14 cellular contexts compared by ENCODE assay signal in the genomic region with DNA sequence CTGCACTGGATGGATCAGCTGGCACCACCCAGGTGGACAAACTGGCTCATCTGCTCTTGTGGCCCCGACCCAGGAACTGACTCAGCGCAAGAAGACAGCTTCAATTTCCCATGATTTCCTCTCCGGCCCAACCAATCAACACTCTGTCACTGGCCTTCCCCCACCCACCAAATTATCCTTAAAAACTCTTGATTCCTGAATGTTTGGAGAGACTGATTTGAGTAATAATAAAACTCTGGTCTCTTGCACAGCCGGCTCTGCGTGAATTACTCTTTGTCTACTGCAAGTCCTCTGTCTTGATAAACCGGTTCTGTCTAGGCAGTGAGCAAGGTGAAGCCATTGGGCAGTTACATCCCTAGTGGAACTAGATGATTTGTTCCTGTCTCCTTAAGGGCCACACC. TPM values are rescaled to one million over a fixed set of nuclear protein-coding genes. Genes with fewer than 3 reads are reported as not detected.
DNase-seq lines count a peak whose midpoint lies in the region; ATAC-seq and TF ChIP-seq lines count a peak whose summit lies in the region.
"Had no signal": no experiment of that assay in that cellular context is flagged by ENCODE, and none has a peak within 500 bp of the region (broad histone marks: within the 10 kb centered on the region; RNA-seq: fewer than 3 reads in every experiment).

No MANE protein-coding gene starts in this region.

- POLR2A ChIA-PET in activated CD8-positive, alpha-beta T cell treated with anti-CD3 and anti-CD28 coated beads, Interleukin-2, amount 10 ng/mL, durations not matched to agents 7 days and 5 days (lab: Charles Lee) = no interaction called here
- POLR2A ChIA-PET in activated CD8-positive, alpha-beta T cell treated with anti-CD3 and anti-CD28 coated beads for 36 hours (lab: Charles Lee) = interaction anchor here (1.3 kb wide), 1 partner anchor 12 kb away, joined by 5 read pairs; no protein-coding TSS in a partner anchor

- H3K4me3 ChIP-seq in thyroid gland (replicated peaks in 1 of 3) = no peak overlapping the region
- H3K4me3 ChIP-seq: lung, SK-N-MC had no signal

- H3K27me3 ChIP-seq in foreskin keratinocyte (no peaks in the 10 kb centered on the region), thyroid gland (no peaks in the 10 kb centered on the region)

- TF ChIP-seq CTCF in activated CD8-positive, alpha-beta T cell treated with anti-CD3 and anti-CD28 coated beads for 36 hours (IDR thresholded peaks at IDR 0.05) = no peak
- TF ChIP-seq CTCF in foreskin keratinocyte (conservative IDR thresholded peaks at IDR 0.05) (no peak), thyroid gland (IDR thresholded peaks at IDR 0.05) (no peak)

- TF ChIP-seq POLR2A in thyroid gland (IDR thresholded peaks at IDR 0.05) = no peak

- H3K9me3 ChIP-seq in thyroid gland = no peaks in the 10 kb centered on the region

- ATAC-seq in activated CD8-positive, alpha-beta T cell treated with anti-CD3 and anti-CD28 coated beads, Interleukin-2, amount 10 ng/mL, durations not matched to agents 7 days and 5 days = no peak
- ATAC-seq in activated CD8-positive, alpha-beta T cell treated with anti-CD3 and anti-CD28 coated beads for 36 hours = no peak
- ATAC-seq in foreskin keratinocyte = peak; percentile 93

- peaks cover 3% of the 10 kb centered on the region for H3K4me1 Mint-ChIP-seq in activated CD8-positive, alpha-beta T cell treated with anti-CD3 and anti-CD28 coated beads, Interleukin-2, amount 10 ng/mL, durations not matched to agents 7 days and 5 days (ENCODE audit: low read depth)
- H3K4me1 Mint-ChIP-seq in activated CD8-positive, alpha-beta T cell treated with anti-CD3 and anti-CD28 coated beads for 36 hours (ENCODE audit: low read depth) = peaks cover 2% of the 10 kb centered on the region

- peak overlapping the region; percentile 31 for H3K27ac ChIP-seq in foreskin keratinocyte
- peak overlapping the region; percentile 33 to 73 (median 69) for H3K27ac ChIP-seq in thyroid gland
- H3K27ac ChIP-seq: SK-N-MC, WERI-Rb-1 had no signal

- no peaks in the 10 kb centered on the region for H3K9me3 Mint-ChIP-seq in activated CD8-positive, alpha-beta T cell treated with anti-CD3 and anti-CD28 coated beads, Interleukin-2, amount 10 ng/mL, durations not matched to agents 7 days and 5 days (ENCODE audit: insufficient read depth)
- H3K9me3 Mint-ChIP-seq in activated CD8-positive, alpha-beta T cell treated with anti-CD3 and anti-CD28 coated beads for 36 hours = no peaks in the 10 kb centered on the region

- DNase-seq in activated CD8-positive, alpha-beta T cell treated with anti-CD3 and anti-CD28 coated beads, Interleukin-2, amount 10 ng/mL, durations not matched to agents 7 days and 5 days = no peak
- DNase-seq in activated CD8-positive, alpha-beta T cell treated with anti-CD3 and anti-CD28 coated beads for 36 hours = no peak
- DNase-seq in NCI-H510A treated with DMSO at 0.1 percent for 48 hours (lab: John Stamatoyannopoulos, UW) (peak; percentile 97), foreskin keratinocyte (peak; percentile 90 to 96), thyroid gland (peak; percentile 73 to 80), COLO829 (ENCODE audit: low spot score) (no peak), cerebellum (ENCODE audit: low spot score) (no peak), Ammon's horn (ENCODE audit: low spot score) (no peak)
- DNase-seq: anterior cingulate cortex, dermis blood vessel endothelial cell, NCI-H2081 treated with DMSO at 0.1 percent for 48 hours, WERI-Rb-1 had no signal

- intact Hi-C loops in activated CD8-positive, alpha-beta T cell treated with anti-CD3 and anti-CD28 coated beads for 36 hours (cut with micrococcal nuclease) = no loop called here
- intact Hi-C loops in thyroid gland (cut with DNase I) = no loop called here

- peaks cover 74% of the 10 kb centered on the region for H3K36me3 Mint-ChIP-seq in activated CD8-positive, alpha-beta T cell treated with anti-CD3 and anti-CD28 coated beads, Interleukin-2, amount 10 ng/mL, durations not matched to agents 7 days and 5 days (ENCODE audit: low read depth)
- H3K36me3 Mint-ChIP-seq in activated CD8-positive, alpha-beta T cell treated with anti-CD3 and anti-CD28 coated beads for 36 hours (ENCODE audit: low read depth) = peaks cover 41% of the 10 kb centered on the region

- CTCF ChIA-PET in activated CD8-positive, alpha-beta T cell treated with anti-CD3 and anti-CD28 coated beads, Interleukin-2, amount 10 ng/mL, durations not matched to agents 7 days and 5 days (lab: Charles Lee) = no interaction called here
- CTCF ChIA-PET in activated CD8-positive, alpha-beta T cell treated with anti-CD3 and anti-CD28 coated beads for 36 hours (lab: Charles Lee) = no interaction called here

- H3K27ac Mint-ChIP-seq in activated CD8-positive, alpha-beta T cell treated with anti-CD3 and anti-CD28 coated beads, Interleukin-2, amount 10 ng/mL, durations not matched to agents 7 days and 5 days = peak overlapping the region; percentile 10
- H3K27ac Mint-ChIP-seq in activated CD8-positive, alpha-beta T cell treated with anti-CD3 and anti-CD28 coated beads for 36 hours = no peak overlapping the region

- no peaks in the 10 kb centered on the region for H3K36me3 ChIP-seq in thyroid gland
- H3K36me3 ChIP-seq: WERI-Rb-1 had no signal

- 47% methylated on average over 6 of the region's 6 CpGs for WGBS in thyroid gland, 2 donors

- no peaks in the 10 kb centered on the region for H3K27me3 Mint-ChIP-seq in activated CD8-positive, alpha-beta T cell treated with anti-CD3 and anti-CD28 coated beads, Interleukin-2, amount 10 ng/mL, durations not matched to agents 7 days and 5 days (ENCODE audit: low read depth)
- H3K27me3 Mint-ChIP-seq in activated CD8-positive, alpha-beta T cell treated with anti-CD3 and anti-CD28 coated beads for 36 hours = no peaks in the 10 kb centered on the region

- H3K4me3 Mint-ChIP-seq in activated CD8-positive, alpha-beta T cell treated with anti-CD3 and anti-CD28 coated beads, Interleukin-2, amount 10 ng/mL, durations not matched to agents 7 days and 5 days = no peak overlapping the region
- H3K4me3 Mint-ChIP-seq in activated CD8-positive, alpha-beta T cell treated with anti-CD3 and anti-CD28 coated beads for 36 hours = no peak overlapping the region

- H3K4me1 ChIP-seq in foreskin keratinocyte = no peaks in the 10 kb centered on the region
- H3K4me1 ChIP-seq in thyroid gland = peaks cover 8 to 18% of the 10 kb centered on the region in 2 donors

RNA-seq across cellular contexts. Expression of a gene that starts 16.1 kb away (rescaled TPM):
- total RNA-seq in activated CD8-positive, alpha-beta T cell treated with anti-CD3 and anti-CD28 coated beads, Interleukin-2, amount 10 ng/mL, durations not matched to agents 7 days and 5 days = 100 to 1,000 TPM; 166 to 171 TPM
- 100 to 1,000 TPM; 118 to 126 TPM for total RNA-seq in activated CD8-positive, alpha-beta T cell treated with anti-CD3 and anti-CD28 coated beads for 36 hours
- total RNA-seq in foreskin keratinocyte (19.9 and 27.8 TPM in 2 replicates), thyroid gland (10 to 100 TPM; 37.1 to 83.1 (median 57.8) TPM), cerebellum (15.3 TPM)
- 26.3 and 35.9 TPM in 2 replicates for polyA plus RNA-seq in foreskin keratinocyte

Comparison
In these comparisons a context has a peak if more than half of its experiments do, and no peak if none do; other contexts are left out.
1. DNase-seq: peak in NCI-H510A treated with DMSO at 0.1 percent for 48 hours (single experiment), foreskin keratinocyte (2 of 2) and thyroid gland (2 of 2); none in activated CD8-positive, alpha-beta T cell treated with anti-CD3 and anti-CD28 coated beads, Interleukin-2, amount 10 ng/mL, durations not matched to agents 7 days and 5 days (single experiment), activated CD8-positive, alpha-beta T cell treated with anti-CD3 and anti-CD28 coated beads for 36 hours (single experiment), COLO829 (single experiment), cerebellum (single experiment) and Ammon's horn (single experiment).